Comparison of ENCODE assay signal across 28 cellular contexts in genomic region chr1:74830736-74831135, GRCh38.
"Had no signal": no experiment of that assay in that cellular context is flagged by ENCODE, and none has a peak within 500 bp of the region (broad histone marks: within the 10 kb centered on the region; RNA-seq: fewer than 3 reads in every experiment).

No MANE protein-coding gene starts in this region.

- H3K27me3 Mint-ChIP-seq: stimulated activated memory B cell treated with anti-CD40 and anti-IgM and Interleukin-4, amounts not matched to agents 10 μg/mL and 1 μg/mL and 100 μg/mL, for 72 hours; stimulated activated naive B cell treated with anti-CD40 and anti-IgM and Interleukin-4, amounts not matched to agents 10 μg/mL and 1 μg/mL and 100 μg/mL, for 72 hours; stimulated activated naive CD8-positive, alpha-beta T cell treated with anti-CD3 and anti-CD28 coated beads, Interleukin-15, amount 100 ng/mL, for 72 hours; stimulated activated naive CD8-positive, alpha-beta T cell treated with anti-CD3 and anti-CD28 coated beads, Interleukin-15, Interleukin-2, amounts not matched to agents 100 ng/mL and 50 ng/mL, for 24 hours had no signal

- H3K36me3 ChIP-seq: stomach, suprapubic skin, thoracic aorta, thyroid gland, tibial artery, tibial nerve, transverse colon, upper lobe of left lung, upper lobe of right lung, uterus, vagina had no signal

- H3K9me3 ChIP-seq: stomach, suprapubic skin, testis, thoracic aorta, thyroid gland, tibial artery, tibial nerve, transverse colon, upper lobe of left lung, upper lobe of right lung, uterus, vagina had no signal

- H3K4me3 Mint-ChIP-seq: stimulated activated effector memory CD8-positive, alpha-beta T cell treated with anti-CD3 and anti-CD28 coated beads, Interleukin-12 subunit alpha, Interleukin-12 subunit beta, amount 100 ng/mL, for 72 hours; stimulated activated memory B cell treated with anti-CD40 and anti-IgM and Interleukin-4, amounts not matched to agents 10 μg/mL and 1 μg/mL and 100 μg/mL, for 72 hours; stimulated activated naive B cell treated with anti-CD40 and anti-IgM and Interleukin-4, amounts not matched to agents 10 μg/mL and 1 μg/mL and 100 μg/mL, for 72 hours; stimulated activated naive CD8-positive, alpha-beta T cell treated with anti-CD3 and anti-CD28 coated beads, Interleukin-15, amount 100 ng/mL, for 72 hours; stimulated activated naive CD8-positive, alpha-beta T cell treated with anti-CD3 and anti-CD28 coated beads, Interleukin-15, Interleukin-2, amounts not matched to agents 100 ng/mL and 50 ng/mL, for 24 hours; type B pancreatic cell had no signal

- H3K4me1 Mint-ChIP-seq: stimulated activated effector memory CD8-positive, alpha-beta T cell treated with anti-CD3 and anti-CD28 coated beads, Interleukin-12 subunit alpha, Interleukin-12 subunit beta, amount 100 ng/mL, for 72 hours; stimulated activated memory B cell treated with anti-CD40 and anti-IgM and Interleukin-4, amounts not matched to agents 10 μg/mL and 1 μg/mL and 100 μg/mL, for 72 hours; stimulated activated naive B cell treated with anti-CD40 and anti-IgM and Interleukin-4, amounts not matched to agents 10 μg/mL and 1 μg/mL and 100 μg/mL, for 72 hours; stimulated activated naive CD8-positive, alpha-beta T cell treated with anti-CD3 and anti-CD28 coated beads, Interleukin-15, amount 100 ng/mL, for 72 hours had no signal

- H3K36me3 Mint-ChIP-seq: stimulated activated effector memory CD8-positive, alpha-beta T cell treated with anti-CD3 and anti-CD28 coated beads, Interleukin-12 subunit alpha, Interleukin-12 subunit beta, amount 100 ng/mL, for 72 hours; stimulated activated memory B cell treated with anti-CD40 and anti-IgM and Interleukin-4, amounts not matched to agents 10 μg/mL and 1 μg/mL and 100 μg/mL, for 72 hours; stimulated activated naive B cell treated with anti-CD40 and anti-IgM and Interleukin-4, amounts not matched to agents 10 μg/mL and 1 μg/mL and 100 μg/mL, for 72 hours; type B pancreatic cell had no signal

- H3K27ac ChIP-seq: stomach, suprapubic skin, testis, thoracic aorta, thyroid gland, tibial artery, tibial nerve, transverse colon, upper lobe of left lung, upper lobe of right lung, uterus, vagina had no signal

- H3K27ac Mint-ChIP-seq: stimulated activated effector memory CD8-positive, alpha-beta T cell treated with anti-CD3 and anti-CD28 coated beads, Interleukin-12 subunit alpha, Interleukin-12 subunit beta, amount 100 ng/mL, for 72 hours; stimulated activated memory B cell treated with anti-CD40 and anti-IgM and Interleukin-4, amounts not matched to agents 10 μg/mL and 1 μg/mL and 100 μg/mL, for 72 hours; stimulated activated naive B cell treated with anti-CD40 and anti-IgM and Interleukin-4, amounts not matched to agents 10 μg/mL and 1 μg/mL and 100 μg/mL, for 72 hours; stimulated activated naive CD8-positive, alpha-beta T cell treated with anti-CD3 and anti-CD28 coated beads, Interleukin-15, amount 100 ng/mL, for 72 hours; stimulated activated naive CD8-positive, alpha-beta T cell treated with anti-CD3 and anti-CD28 coated beads, Interleukin-15, Interleukin-2, amounts not matched to agents 100 ng/mL and 50 ng/mL, for 24 hours; type B pancreatic cell had no signal

- H3K4me3 ChIP-seq: stomach, suprapubic skin, testis, thoracic aorta, thyroid gland, tibial artery, tibial nerve, transverse colon, upper lobe of left lung, upper lobe of right lung, uterus, vagina had no signal

- H3K9me3 Mint-ChIP-seq: stimulated activated effector memory CD8-positive, alpha-beta T cell treated with anti-CD3 and anti-CD28 coated beads, Interleukin-12 subunit alpha, Interleukin-12 subunit beta, amount 100 ng/mL, for 72 hours; stimulated activated memory B cell treated with anti-CD40 and anti-IgM and Interleukin-4, amounts not matched to agents 10 μg/mL and 1 μg/mL and 100 μg/mL, for 72 hours; stimulated activated naive B cell treated with anti-CD40 and anti-IgM and Interleukin-4, amounts not matched to agents 10 μg/mL and 1 μg/mL and 100 μg/mL, for 72 hours; stimulated activated naive CD8-positive, alpha-beta T cell treated with anti-CD3 and anti-CD28 coated beads, Interleukin-15, amount 100 ng/mL, for 72 hours; type B pancreatic cell had no signal

- DNase-seq: stimulated activated CD4-positive, alpha-beta T cell treated with anti-CD3 and anti-CD28 coated beads, Interleukin-2, amount 100 ng/mL, for 48 hours; stimulated activated CD4-positive, alpha-beta T cell treated with anti-CD3 and anti-CD28 coated beads, Interleukin-4, amount 100 ng/mL, for 1 hour; stimulated activated CD4-positive, alpha-beta T cell treated with anti-CD3 and anti-CD28 coated beads, Interleukin-4, amount 100 ng/mL, for 24 hours; stimulated activated CD4-positive, alpha-beta T cell treated with anti-CD3 and anti-CD28 coated beads, Interleukin-4, amount 100 ng/mL, for 4 hours; stimulated activated CD8-positive, alpha-beta memory T cell treated with anti-CD3 and anti-CD28 coated beads, Interleukin-4, amount 100 ng/mL, for 48 hours; stimulated activated naive B cell treated with anti-CD40 and anti-IgM and Interleukin-4, amounts not matched to agents 10 μg/mL and 1 μg/mL and 100 μg/mL, for 72 hours; stimulated activated naive CD4-positive, alpha-beta T cell; stimulated activated naive CD4-positive, alpha-beta T cell treated with Interleukin-2 at 50 U/mL for 16 hours; stimulated activated naive CD8-positive, alpha-beta T cell treated with anti-CD3 and anti-CD28 coated beads, Interleukin-15, amount 100 ng/mL, for 72 hours; stimulated activated naive CD8-positive, alpha-beta T cell treated with anti-CD3 and anti-CD28 coated beads, Interleukin-15, Interleukin-2, amounts not matched to agents 100 U/mL and 50 U/mL, for 24 hours; stomach; substantia nigra; testis; thyroid gland; tibial artery; transverse colon; trophoblast cell; upper lobe of left lung; upper lobe of right lung; uterus had no signal
